ENCODE assay signal across 1 cellular context in the genomic region with DNA sequence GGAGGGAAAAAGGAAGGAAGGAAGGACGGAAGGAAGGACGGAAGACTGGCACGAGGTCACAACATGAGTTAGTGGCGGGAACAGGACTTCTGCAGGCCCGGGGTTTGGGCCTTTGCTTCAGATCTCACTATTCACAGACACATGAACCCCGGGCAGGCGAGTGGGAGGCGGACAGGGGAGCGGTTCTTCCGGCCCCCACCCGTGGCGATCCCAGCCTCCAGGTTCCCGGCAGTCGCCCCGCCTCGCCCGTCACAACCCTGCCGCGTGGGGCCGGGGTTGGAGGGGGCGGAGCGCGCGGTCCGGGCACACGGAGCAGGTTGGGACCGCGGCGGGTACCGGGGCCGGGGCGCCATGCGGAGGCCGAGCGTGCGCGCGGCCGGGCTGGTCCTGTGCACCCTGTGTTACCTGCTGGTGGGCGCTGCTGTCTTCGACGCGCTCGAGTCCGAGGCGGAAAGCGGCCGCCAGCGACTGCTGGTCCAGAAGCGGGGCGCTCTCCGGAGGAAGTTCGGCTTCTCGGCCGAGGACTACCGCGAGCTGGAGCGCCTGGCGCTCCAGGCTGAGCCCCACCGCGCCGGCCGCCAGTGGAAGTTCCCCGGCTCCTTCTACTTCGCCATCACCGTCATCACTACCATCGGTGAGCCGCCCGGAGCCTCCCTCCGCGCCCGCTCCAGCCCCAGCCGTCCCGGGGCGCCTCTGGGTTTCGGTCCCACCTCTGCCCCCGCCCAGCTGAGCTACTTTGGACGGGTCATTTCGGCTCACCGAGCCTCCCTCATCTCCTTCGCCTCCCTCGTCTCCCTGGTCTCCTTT.
TF ChIP-seq lines count a peak whose summit lies in the region.

A gene (plus strand): TSS at position 306 of the 807 bp plus-strand sequence. CDS start 46 bp downstream, at position 352.

TF ChIP-seq in K562, 482 proteins besides CTCF, POLR2A, EP300 and RAD21 (continued from another document):
- TF ChIP-seq BHLHE40 (IDR thresholded peaks at IDR 0.05; ENCODE audit: low read length) (no peak), RBFOX2 (IDR thresholded peaks at IDR 0.05; ENCODE audit: low read depth, low read length) (peak; percentile 74), YY1 (IDR thresholded peaks at IDR 0.05; ENCODE audit: borderline replicate concordance in 1 of 3, control insufficient read depth in 1 of 3, extremely low read depth in 1 of 3, insufficient read depth in 3 of 3, insufficient read length in 1 of 3, insufficient replicate concordance in 2 of 3, low read depth in 1 of 3, low read length in 2 of 3) (no peak), MYC (IDR thresholded peaks at IDR 0.05; ENCODE audit: low read depth, low read length) (peak; percentile 26; the same call in 1 of the 2 replicates), MYC (CRISPR knock-in tag; IDR thresholded peaks at IDR 0.05; ENCODE audit: borderline replicate concordance, low read depth) (no peak), ZNF316 (IDR thresholded peaks at IDR 0.05) (no peak), PCBP1 (IDR thresholded peaks at IDR 0.05; ENCODE audit: low read depth, low read length, poor library complexity, severe bottlenecking) (peak; percentile 73)
- TF ChIP-seq, protein P1, sequence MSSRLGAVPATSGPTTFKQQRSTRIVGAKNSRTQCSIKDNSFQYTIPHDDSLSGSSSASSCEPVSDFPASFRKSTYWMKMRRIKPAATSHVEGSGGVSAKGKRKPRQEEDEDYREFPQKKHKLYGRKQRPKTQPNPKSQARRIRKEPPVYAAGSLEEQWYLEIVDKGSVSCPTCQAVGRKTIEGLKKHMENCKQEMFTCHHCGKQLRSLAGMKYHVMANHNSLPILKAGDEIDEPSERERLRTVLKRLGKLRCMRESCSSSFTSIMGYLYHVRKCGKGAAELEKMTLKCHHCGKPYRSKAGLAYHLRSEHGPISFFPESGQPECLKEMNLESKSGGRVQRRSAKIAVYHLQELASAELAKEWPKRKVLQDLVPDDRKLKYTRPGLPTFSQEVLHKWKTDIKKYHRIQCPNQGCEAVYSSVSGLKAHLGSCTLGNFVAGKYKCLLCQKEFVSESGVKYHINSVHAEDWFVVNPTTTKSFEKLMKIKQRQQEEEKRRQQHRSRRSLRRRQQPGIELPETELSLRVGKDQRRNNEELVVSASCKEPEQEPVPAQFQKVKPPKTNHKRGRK (tag; IDR thresholded peaks at IDR 0.05) = peak; percentile 73
- TF ChIP-seq, protein P2, sequence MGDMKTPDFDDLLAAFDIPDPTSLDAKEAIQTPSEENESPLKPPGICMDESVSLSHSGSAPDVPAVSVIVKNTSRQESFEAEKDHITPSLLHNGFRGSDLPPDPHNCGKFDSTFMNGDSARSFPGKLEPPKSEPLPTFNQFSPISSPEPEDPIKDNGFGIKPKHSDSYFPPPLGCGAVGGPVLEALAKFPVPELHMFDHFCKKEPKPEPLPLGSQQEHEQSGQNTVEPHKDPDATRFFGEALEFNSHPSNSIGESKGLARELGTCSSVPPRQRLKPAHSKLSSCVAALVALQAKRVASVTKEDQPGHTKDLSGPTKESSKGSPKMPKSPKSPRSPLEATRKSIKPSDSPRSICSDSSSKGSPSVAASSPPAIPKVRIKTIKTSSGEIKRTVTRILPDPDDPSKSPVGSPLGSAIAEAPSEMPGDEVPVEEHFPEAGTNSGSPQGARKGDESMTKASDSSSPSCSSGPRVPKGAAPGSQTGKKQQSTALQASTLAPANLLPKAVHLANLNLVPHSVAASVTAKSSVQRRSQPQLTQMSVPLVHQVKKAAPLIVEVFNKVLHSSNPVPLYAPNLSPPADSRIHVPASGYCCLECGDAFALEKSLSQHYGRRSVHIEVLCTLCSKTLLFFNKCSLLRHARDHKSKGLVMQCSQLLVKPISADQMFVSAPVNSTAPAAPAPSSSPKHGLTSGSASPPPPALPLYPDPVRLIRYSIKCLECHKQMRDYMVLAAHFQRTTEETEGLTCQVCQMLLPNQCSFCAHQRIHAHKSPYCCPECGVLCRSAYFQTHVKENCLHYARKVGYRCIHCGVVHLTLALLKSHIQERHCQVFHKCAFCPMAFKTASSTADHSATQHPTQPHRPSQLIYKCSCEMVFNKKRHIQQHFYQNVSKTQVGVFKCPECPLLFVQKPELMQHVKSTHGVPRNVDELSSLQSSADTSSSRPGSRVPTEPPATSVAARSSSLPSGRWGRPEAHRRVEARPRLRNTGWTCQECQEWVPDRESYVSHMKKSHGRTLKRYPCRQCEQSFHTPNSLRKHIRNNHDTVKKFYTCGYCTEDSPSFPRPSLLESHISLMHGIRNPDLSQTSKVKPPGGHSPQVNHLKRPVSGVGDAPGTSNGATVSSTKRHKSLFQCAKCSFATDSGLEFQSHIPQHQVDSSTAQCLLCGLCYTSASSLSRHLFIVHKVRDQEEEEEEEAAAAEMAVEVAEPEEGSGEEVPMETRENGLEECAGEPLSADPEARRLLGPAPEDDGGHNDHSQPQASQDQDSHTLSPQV (IDR thresholded peaks at IDR 0.05) = peak; percentile 62; the same call in 1 of the 2 replicates
